ENCODE assay signal across 8 cellular contexts in the genomic region with DNA sequence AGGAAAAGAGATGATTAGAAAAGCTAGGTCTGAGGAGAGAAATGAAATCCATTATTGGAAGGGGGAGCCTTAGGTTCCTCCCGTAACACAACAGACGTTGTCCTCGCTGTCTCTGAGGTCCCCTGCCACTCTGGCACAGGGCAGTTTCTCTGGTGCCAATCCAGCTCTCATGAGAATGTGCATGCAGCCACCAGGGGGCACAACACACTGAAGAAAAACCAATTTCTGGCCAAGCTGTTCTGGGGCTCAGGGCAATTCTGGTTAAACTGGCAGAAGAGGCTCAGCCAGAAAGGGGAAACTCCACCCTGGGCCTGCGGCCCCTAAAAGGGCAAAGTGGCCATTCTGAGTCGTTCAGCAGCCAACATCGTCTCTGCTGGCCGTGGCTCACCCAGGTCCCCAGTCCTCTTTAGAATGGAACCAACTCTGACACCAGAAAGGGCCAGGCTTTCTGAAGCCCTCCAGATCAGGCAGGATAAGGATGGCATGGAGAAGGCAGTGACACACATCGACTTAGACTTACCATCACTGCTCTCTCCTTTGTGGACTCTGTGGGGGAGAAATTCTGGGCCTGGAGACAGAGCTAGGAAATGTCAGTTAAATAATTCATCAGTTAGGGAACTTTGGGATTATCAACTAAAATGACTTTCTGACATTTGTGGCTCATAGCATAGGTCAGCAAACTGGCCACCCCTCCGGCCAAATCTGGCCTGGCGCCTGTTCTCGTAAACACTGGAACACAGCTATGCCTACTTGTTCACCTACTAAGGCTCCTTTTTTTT. TPM values are rescaled to one million over a fixed set of nuclear protein-coding genes. Genes with fewer than 3 reads are reported as not detected.
DNase-seq lines count a peak whose midpoint lies in the region; ATAC-seq lines count a peak whose summit lies in the region.

No MANE protein-coding gene starts in this region.

- no peak overlapping the region for H3K18ac ChIP-seq in mesendoderm (ENCODE audit: low read length)

- CTCF ChIA-PET in CD4-positive, alpha-beta memory T cell (lab: Charles Lee; ENCODE audit: partially characterized antibody), result interaction anchor here (0.6 to 8.0 kb wide), 44 partner anchors 10 to 383 kb away, joined by 3 to 250 read pairs (median 4); partner anchors contain the start of genes GOLPH3 and SUB1

- peak; percentile 65 to 69 (median 67) for DNase-seq in CD4-positive, alpha-beta memory T cell
- peak; percentile 74 for DNase-seq in NCI-H82 (lab: John Stamatoyannopoulos, UW)
- DNase-seq in activated CD8-positive, alpha-beta memory T cell treated with anti-CD3 and anti-CD28 coated beads for 24 hours, result peak; percentile 88
- peak; percentile 40 to 56 (median 44) for DNase-seq in effector memory CD4-positive, alpha-beta T cell
- DNase-seq in mesendoderm, result peak; percentile 74
- DNase-seq in stimulated activated CD8-positive, alpha-beta memory T cell treated with anti-CD3 and anti-CD28 coated beads, Interleukin-15, amount 100 ng/mL, for 24 hours (ENCODE audit: low read depth), result peak; percentile 33

- no peak overlapping the region for H3K56ac ChIP-seq in mesendoderm (ENCODE audit: low read length)

- H3K27ac Mint-ChIP-seq in CD4-positive, alpha-beta memory T cell, result peak overlapping the region in 5 of 7 donors; percentile 24 to 89 (median 73)

- no peak overlapping the region for H2BK120ac ChIP-seq in mesendoderm (ENCODE audit: low read depth, low read length)

- H3K4me1 ChIP-seq in CD4-positive, alpha-beta memory T cell (ENCODE audit: insufficient read depth, low read length), result no peaks in the 10 kb centered on the region
- H3K4me1 ChIP-seq in effector memory CD4-positive, alpha-beta T cell (ENCODE audit: control insufficient read depth, insufficient read depth, low read length, poor library complexity, severe bottlenecking), result no peaks in the 10 kb centered on the region
- no peaks in the 10 kb centered on the region for H3K4me1 ChIP-seq in mesendoderm (ENCODE audit: control insufficient read depth, low read depth, low read length)

- H3K27ac ChIP-seq in CD4-positive, alpha-beta memory T cell (ENCODE audit: low read depth, low read length), result no peak overlapping the region
- no peak overlapping the region for H3K27ac ChIP-seq in effector memory CD4-positive, alpha-beta T cell (ENCODE audit: insufficient read depth, low read length, poor library complexity, severe bottlenecking)
- no peak overlapping the region for H3K27ac ChIP-seq in mesendoderm (ENCODE audit: low read depth, low read length)

- H3K79me1 ChIP-seq in mesendoderm (ENCODE audit: low read length), result no peaks in the 10 kb centered on the region

- intact Hi-C loops in CD4-positive, alpha-beta memory T cell (cut with micrococcal nuclease), result loop anchor here (1.0 to 5.0 kb wide), 3 partner anchors 60 to 381 kb away; partner anchors contain the start of genes GOLPH3 and MTMR12

- H2BK15ac ChIP-seq in mesendoderm (replicated peaks; ENCODE audit: low read depth), result no peak overlapping the region

- H3K4ac ChIP-seq in mesendoderm (ENCODE audit: low read depth, low read length), result no peak overlapping the region

- H4K5ac ChIP-seq in mesendoderm (ENCODE audit: low read length), result no peak overlapping the region

- POLR2A ChIA-PET in CD4-positive, alpha-beta memory T cell (lab: Charles Lee; ENCODE audit: partially characterized antibody), result interaction anchor here (0.7 to 1.3 kb wide), 4 partner anchors 59 to 380 kb away, joined by 3 to 12 read pairs (median 4); partner anchors contain the start of gene GOLPH3

- H3K4me2 ChIP-seq in mesendoderm (ENCODE audit: low read length), result no peak overlapping the region

- no peak overlapping the region for H3K23ac ChIP-seq in mesendoderm (ENCODE audit: low read length)

- H3K4me3 ChIP-seq in CD4-positive, alpha-beta memory T cell (ENCODE audit: low read length in 2 of 2), result no peak overlapping the region
- no peak overlapping the region for H3K4me3 ChIP-seq in effector memory CD4-positive, alpha-beta T cell (ENCODE audit: insufficient read depth, low read depth, low read length, poor library complexity, severe bottlenecking)
- H3K4me3 ChIP-seq in mesendoderm (ENCODE audit: low read length), result no peak overlapping the region

- no CpG with 5 or more reads among the region's 11 CpGs for WGBS in mesendoderm (ENCODE audit: extremely low coverage, insufficient coverage, low lambda C conversion rate)

- ATAC-seq in GM19438 (IDR thresholded peaks at IDR 0.05; ENCODE audit: low read depth, unreplicated experiment) (peak; percentile 91), HG03521 (IDR thresholded peaks at IDR 0.05; ENCODE audit: unreplicated experiment) (peak; percentile 73)

- H2AK5ac ChIP-seq in mesendoderm (ENCODE audit: low read length), result no peak overlapping the region

- H3K79me2 ChIP-seq in mesendoderm (ENCODE audit: control insufficient read depth, insufficient read depth, low read length), result no peaks in the 10 kb centered on the region

- H3K36me3 ChIP-seq in CD4-positive, alpha-beta memory T cell (ENCODE audit: insufficient read depth, low read length), result peaks cover 41% of the 10 kb centered on the region
- H3K36me3 ChIP-seq in effector memory CD4-positive, alpha-beta T cell (ENCODE audit: control insufficient read depth, insufficient read depth, low read length), result peaks cover 41% of the 10 kb centered on the region
- no peaks in the 10 kb centered on the region for H3K36me3 ChIP-seq in mesendoderm (ENCODE audit: control insufficient read depth, insufficient read depth, low read length)

- no peaks in the 10 kb centered on the region for H3K27me3 Mint-ChIP-seq in CD4-positive, alpha-beta memory T cell

- no peak overlapping the region for H4K8ac ChIP-seq in mesendoderm (ENCODE audit: low read depth, low read length)

- no peak overlapping the region for H3K4me3 Mint-ChIP-seq in CD4-positive, alpha-beta memory T cell

- H2BK5ac ChIP-seq in mesendoderm (ENCODE audit: low read length), result no peak overlapping the region

- H3K9me3 Mint-ChIP-seq in CD4-positive, alpha-beta memory T cell, result no peaks in the 10 kb centered on the region

- no peaks in the 10 kb centered on the region for H3K9me3 ChIP-seq in CD4-positive, alpha-beta memory T cell (ENCODE audit: control insufficient read depth in 1 of 2, low read length in 2 of 2)
- no peaks in the 10 kb centered on the region for H3K9me3 ChIP-seq in effector memory CD4-positive, alpha-beta T cell (ENCODE audit: control insufficient read depth, low read length)

- no peak overlapping the region for H3K9ac ChIP-seq in mesendoderm (ENCODE audit: low read length)

- peaks cover 0 to 7% (median 4%) of the 10 kb centered on the region in 4 donors for H3K4me1 Mint-ChIP-seq in CD4-positive, alpha-beta memory T cell

- no peaks in the 10 kb centered on the region for H3K27me3 ChIP-seq in CD4-positive, alpha-beta memory T cell (ENCODE audit: insufficient read depth, low read length)
- no peaks in the 10 kb centered on the region for H3K27me3 ChIP-seq in effector memory CD4-positive, alpha-beta T cell (replicated peaks; ENCODE audit: control insufficient read depth, insufficient read depth, low read length, poor library complexity, severe bottlenecking)
- H3K27me3 ChIP-seq in mesendoderm (ENCODE audit: insufficient read depth, low read length, poor library complexity), result no peaks in the 10 kb centered on the region

- H3K36me3 Mint-ChIP-seq in CD4-positive, alpha-beta memory T cell, result peaks cover 52 to 69% of the 10 kb centered on the region in 2 donors

RNA-seq across cellular contexts. Expression of gene GOLPH3, which starts 58.5 kb away (rescaled TPM):
- 10 to 100 TPM; 67.4 to 74.5 TPM for total RNA-seq in CD4-positive, alpha-beta memory T cell
- 100 to 1,000 TPM in 1 of 2 donors, 10 to 100 TPM in 1; 98.0 to 107 TPM for polyA plus RNA-seq in CD4-positive, alpha-beta memory T cell
- polyA plus RNA-seq in mesendoderm (2013, experiment 1 of 2), result 85.3 TPM
- 85.6 TPM for polyA plus RNA-seq in mesendoderm (2013, experiment 2 of 2)

Comparison
In these comparisons a context has a peak if more than half of its experiments do, and no peak if none do; other contexts are left out.
1. DNase-seq: peak in every context shown above with its lines; median percentile 88 in activated CD8-positive, alpha-beta memory T cell treated with anti-CD3 and anti-CD28 coated beads for 24 hours; 74 in NCI-H82; 74 in mesendoderm; 67 in CD4-positive, alpha-beta memory T cell; 44 in effector memory CD4-positive, alpha-beta T cell; 33 in stimulated activated CD8-positive, alpha-beta memory T cell treated with anti-CD3 and anti-CD28 coated beads, Interleukin-15, amount 100 ng/mL, for 24 hours.